25 cellular contexts compared by ENCODE assay signal in genomic region chr21:26267389-26267788, GRCh38.
"Had no signal": no experiment of that assay in that cellular context is flagged by ENCODE, and none has a peak within 500 bp of the region (broad histone marks: within the 10 kb centered on the region; RNA-seq: fewer than 3 reads in every experiment).

No MANE protein-coding gene starts in this region.

- DNase-seq: colonic mucosa; cortex of kidney; effector CD8-positive, alpha-beta T cell; effector memory CD8-positive, alpha-beta T cell; endodermal cell; erythroblast; esophagus squamous epithelium; foreskin fibroblast; foreskin melanocyte; gastrocnemius medialis; glutamatergic neuron; head of caudate nucleus; heart right ventricle; hippocampal formation; left cardiac atrium; left lung; left ventricle myocardium superior; lower lobe of right lung; mesenchymal stem cell; mucosa of descending colon; naive thymus-derived CD4-positive, alpha-beta T cell had no signal

- ATAC-seq: effector memory CD8-positive, alpha-beta T cell; esophagus mucosa; gastrocnemius medialis; heart right ventricle; left cardiac atrium; left lung; left ventricle myocardium superior; lower lobe of right lung; mucosa of descending colon; naive thymus-derived CD4-positive, alpha-beta T cell had no signal

- H3K4me1 Mint-ChIP-seq: naive thymus-derived CD4-positive, alpha-beta T cell had no signal

- H3K36me3 Mint-ChIP-seq: mesothelial cell of epicardium had no signal

- H3K27me3 Mint-ChIP-seq: dendritic cell treated with granulocyte-macrophage colony-stimulating factor and Interleukin-4, amounts not matched to agents 40 ng/mL and 50 ng/mL, for 4 days; effector memory CD8-positive, alpha-beta T cell had no signal

- H3K27ac Mint-ChIP-seq: dendritic cell treated with granulocyte-macrophage colony-stimulating factor and Interleukin-4, amounts not matched to agents 40 ng/mL and 50 ng/mL, for 4 days; effector memory CD8-positive, alpha-beta T cell; endodermal cell; mesothelial cell of epicardium; naive thymus-derived CD4-positive, alpha-beta T cell had no signal

- H3K4me1 ChIP-seq: colonic mucosa, esophagus squamous epithelium, gastrocnemius medialis, heart right ventricle, left lung, lower lobe of right lung had no signal

- H3K4me3 ChIP-seq: colonic mucosa, esophagus squamous epithelium, gastrocnemius medialis, heart right ventricle, left lung, lower lobe of right lung, mucosa of descending colon had no signal

- H3K4me3 Mint-ChIP-seq: dendritic cell treated with granulocyte-macrophage colony-stimulating factor and Interleukin-4, amounts not matched to agents 40 ng/mL and 50 ng/mL, for 4 days; effector memory CD8-positive, alpha-beta T cell; endodermal cell; mesothelial cell of epicardium; naive thymus-derived CD4-positive, alpha-beta T cell had no signal

- H3K27me3 ChIP-seq: colonic mucosa, esophagus squamous epithelium, gastrocnemius medialis, heart right ventricle, left lung had no signal

- H3K36me3 ChIP-seq: colonic mucosa, esophagus squamous epithelium, gastrocnemius medialis, heart right ventricle, left lung, lower lobe of right lung had no signal

- H3K27ac ChIP-seq: colonic mucosa, epithelial cell of prostate, esophagus squamous epithelium, gastrocnemius medialis, heart right ventricle, left lung, lower lobe of right lung had no signal
